In the genomic region with DNA sequence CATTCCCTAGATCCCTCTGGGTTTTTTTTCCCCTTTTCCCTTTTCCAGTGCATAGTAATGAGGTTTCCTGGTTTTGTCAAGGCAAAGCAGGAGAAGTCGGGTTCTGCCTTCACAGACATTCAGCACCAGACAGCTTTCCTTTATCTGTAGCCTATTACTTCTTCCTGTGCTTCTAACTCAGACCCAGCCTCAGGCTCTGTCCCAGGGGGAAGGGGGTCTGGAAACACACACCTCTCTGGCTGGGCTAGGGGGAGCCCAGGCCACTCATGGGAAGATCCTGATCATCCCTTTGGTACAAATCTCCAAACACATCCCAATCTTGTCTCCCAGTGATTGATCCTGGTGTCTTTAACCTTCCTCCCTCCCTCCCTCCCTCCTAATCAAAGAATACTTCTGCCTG, we compare ENCODE assay signal across 1 cellular context.
TF ChIP-seq lines count a peak whose summit lies in the region.

No MANE protein-coding gene starts in this region.

TF ChIP-seq in H1, 55 proteins besides CTCF, POLR2A, EP300 and RAD21 (continued from another document):
- TF ChIP-seq CHD7 (IDR thresholded peaks at IDR 0.05; ENCODE audit: insufficient replicate concordance, low read length) (no peak), CHD1 (IDR thresholded peaks at IDR 0.05; ENCODE audit: low read depth, low read length) (no peak), RBBP5 (IDR thresholded peaks at IDR 0.05; ENCODE audit: borderline replicate concordance, low read depth, low read length) (no peak), CBX5 (IDR thresholded peaks at IDR 0.05; ENCODE audit: low read depth, low read length) (no peak), SP2 (IDR thresholded peaks at IDR 0.05; ENCODE audit: low read length) (no peak), SAP30 (IDR thresholded peaks at IDR 0.05; ENCODE audit: insufficient read depth, insufficient replicate concordance, low read length) (no peak), SIX5 (IDR thresholded peaks at IDR 0.05; ENCODE audit: low read depth, low read length) (no peak), CBX8 (IDR thresholded peaks at IDR 0.05; ENCODE audit: borderline replicate concordance, low read depth, low read length) (no peak), ZNF274 (IDR thresholded peaks at IDR 0.05; ENCODE audit: borderline replicate concordance, extremely low read depth, low read length) (no peak), POLR2AphosphoS5 (IDR thresholded peaks at IDR 0.05; ENCODE audit: low read depth, low read length) (no peak), ATF2 (IDR thresholded peaks at IDR 0.05; ENCODE audit: low read length) (no peak), JUN (IDR thresholded peaks at IDR 0.05; ENCODE audit: low read depth, low read length) (no peak), TAF7 (optimal IDR thresholded peaks at IDR 0.05; ENCODE audit: borderline replicate concordance, low read depth, low read length) (no peak)
TF ChIP-seq in H1: peak in this region for 0.
